ENCODE assay signal across 8 cellular contexts in genomic region chr5:158174918-158175663, GRCh38.
DNase-seq lines count a peak whose midpoint lies in the region; ATAC-seq and TF ChIP-seq lines count a peak whose summit lies in the region.

No MANE protein-coding gene starts in this region.

- no peak overlapping the region for H3K27ac ChIP-seq in brain microvascular endothelial cell

- peak; percentile 60 for ATAC-seq in GM18511 (IDR thresholded peaks at IDR 0.05; ENCODE audit: unreplicated experiment)
- ATAC-seq in GM18870 (IDR thresholded peaks at IDR 0.05; ENCODE audit: unreplicated experiment) = no peak

- in situ Hi-C loops in brain microvascular endothelial cell (cut with HindIII; ENCODE audit: low pct_ligation_motif_present, low sequenced_read_pairs) = loop anchor here (25.0 kb wide), 1 partner anchor 937 kb away; no protein-coding TSS in a partner anchor

- H3K4me3 ChIP-seq in brain microvascular endothelial cell (ENCODE audit: low read depth, low read length) = no peak overlapping the region

- no peaks in the 10 kb centered on the region for H3K36me3 ChIP-seq in brain microvascular endothelial cell (replicated peaks)

- no peaks in the 10 kb centered on the region for H3K27me3 ChIP-seq in brain microvascular endothelial cell (replicated peaks)

- TF ChIP-seq CTCF in AG09319 (IDR thresholded peaks at IDR 0.05; ENCODE audit: low read depth, low read length) = peak; percentile 92
- TF ChIP-seq CTCF in brain microvascular endothelial cell (IDR thresholded peaks at IDR 0.05; ENCODE audit: low read depth, low read length, missing control alignments) = peak; percentile 92

- DNase-seq in AG09319 (ENCODE audit: extremely low read depth, low read depth) (peak; percentile 57), MV-4-11 (lab: John Stamatoyannopoulos, UW) (peak; percentile 49), T-helper 9 cell (peak; percentile 7), brain microvascular endothelial cell (peak; percentile 69), iPS-NIHi7 (ENCODE audit: extremely low spot score) (peak; percentile 88)
- peak; percentile 15 to 56 (median 38) for DNase-seq in stimulated activated CD4-positive, alpha-beta T cell treated with anti-CD3 and anti-CD28 coated beads, Interleukin-12 subunit alpha, Interleukin-12 subunit beta, amount 100 ng/mL, for 48 hours (ENCODE audit: low read depth in 2 of 3, low spot score in 1 of 3)

Comparison
In these comparisons a context has a peak if more than half of its experiments do, and no peak if none do; other contexts are left out.
1. DNase-seq: peak in every context shown above with its lines; median percentile 88 in iPS-NIHi7; 69 in brain microvascular endothelial cell; 57 in AG09319; 49 in MV-4-11; 38 in stimulated activated CD4-positive, alpha-beta T cell treated with anti-CD3 and anti-CD28 coated beads, Interleukin-12 subunit alpha, Interleukin-12 subunit beta, amount 100 ng/mL, for 48 hours; 7 in T-helper 9 cell.